ENCODE assay signal across 12 cellular contexts in the genomic region with DNA sequence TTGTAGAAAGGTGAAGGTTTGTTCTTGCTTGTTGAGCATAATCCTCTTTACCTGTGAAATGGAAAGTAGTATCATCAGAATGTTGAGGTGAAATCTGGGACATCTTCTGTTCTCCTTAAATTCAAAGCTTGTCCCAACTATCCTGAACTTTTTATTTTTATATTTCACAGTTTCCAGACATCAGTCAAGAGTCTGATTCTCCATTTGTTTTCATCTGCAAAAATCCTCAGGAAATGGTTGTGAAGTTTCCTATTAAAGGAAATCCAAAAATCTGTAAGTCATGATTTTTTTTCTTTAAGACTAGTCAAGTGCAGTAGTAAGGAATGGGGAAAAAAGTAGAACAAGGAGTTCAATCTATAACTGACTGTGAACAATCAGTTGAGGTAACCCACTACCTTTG. TPM values are rescaled to one million over a fixed set of nuclear protein-coding genes. Genes with fewer than 3 reads are reported as not detected.
A peak's percentile ranks its signal among the peaks of the same experiment; 100 is the strongest.
DNase-seq lines count a peak whose midpoint lies in the region; ATAC-seq, FAIRE-seq and TF ChIP-seq lines count a peak whose summit lies in the region.
"Had no signal": no experiment of that assay in that cellular context is flagged by ENCODE, and none has a peak within 500 bp of the region (broad histone marks: within the 10 kb centered on the region; RNA-seq: fewer than 3 reads in every experiment).

No MANE protein-coding gene starts in this region.

- peaks cover 60% of the 10 kb centered on the region for H3K4me1 Mint-ChIP-seq in CD4-positive, alpha-beta T cell (ENCODE audit: low read depth)
- peaks cover 43% of the 10 kb centered on the region for H3K4me1 Mint-ChIP-seq in activated T-helper 2 cell treated with anti-CD3 and anti-CD28 coated beads, Interferon-gamma antibody, Interleukin-2, Interleukin-4, amounts not matched to agents 10 μg/mL and 5 μg/mL and 100 μg/mL, durations not matched to agents 14 hours and 24 hours and 36 hours (ENCODE audit: low read depth)
- peaks cover 43% of the 10 kb centered on the region for H3K4me1 Mint-ChIP-seq in mesothelial cell of epicardium

- no peak for ATAC-seq in CD4-positive, alpha-beta T cell (ENCODE audit: poor library complexity)

- no peak for TF ChIP-seq CTCF in CD4-positive, alpha-beta T cell (IDR thresholded peaks at IDR 0.05)
- TF ChIP-seq CTCF in mesothelial cell of epicardium (IDR thresholded peaks at IDR 0.05; ENCODE audit: unreplicated experiment) (no peak), D721Med (IDR thresholded peaks at IDR 0.05; ENCODE audit: insufficient read depth, missing control alignments) (no peak)

- intact Hi-C loops in CD4-positive, alpha-beta T cell (cut with DNase I, micrococcal nuclease), result loop anchor here in 1 of 2 experiments (2.0 kb wide), 1 partner anchor 14 kb away; no protein-coding TSS in a partner anchor
- intact Hi-C loops in activated T-helper 2 cell treated with anti-CD3 and anti-CD28 coated beads, Interferon-gamma antibody, Interleukin-2, Interleukin-4, amounts not matched to agents 10 μg/mL and 5 μg/mL and 100 μg/mL, durations not matched to agents 14 hours and 24 hours and 36 hours (cut with micrococcal nuclease), result loop anchor here (1.0 to 5.0 kb wide), 5 partner anchors 15 to 198 kb away; partner anchors contain the start of gene TRIP4

- CTCF ChIA-PET in CD4-positive, alpha-beta T cell (lab: Charles Lee), result interaction anchor here (0.7 to 1.3 kb wide), 2 partner anchors 15 to 100 kb away, joined by 3 to 4 read pairs; no protein-coding TSS in a partner anchor

- DNase-seq in CD4-positive, alpha-beta T cell, result no peak
- no peak for DNase-seq in activated T-helper 2 cell treated with anti-CD3 and anti-CD28 coated beads, Interferon-gamma antibody, Interleukin-2, Interleukin-4, amounts not matched to agents 10 μg/mL and 5 μg/mL and 100 μg/mL, durations not matched to agents 14 hours and 24 hours and 36 hours (ENCODE audit: low spot score)
- DNase-seq in mesothelial cell of epicardium (ENCODE audit: low spot score in 2 of 2, unreplicated experiment in 2 of 2), result no peak
- no peak for DNase-seq in SKM-1 (lab: John Stamatoyannopoulos, UW; ENCODE audit: unreplicated experiment)
- DNase-seq in NCI-H1417 (lab: John Stamatoyannopoulos, UW), result no peak
- DNase-seq in D721Med (ENCODE audit: insufficient read length, low spot score), result no peak
- DNase-seq: activated effector memory CD4-positive, alpha-beta T cell treated with anti-CD3 and anti-CD28 coated beads, Interleukin-2, amount 50 U/mL, for 16 hours; central memory CD4-positive, alpha-beta T cell; glutamatergic neuron; NCI-H2227 treated with DMSO at 0.1 percent for 48 hours had no signal

- H3K27ac Mint-ChIP-seq in CD4-positive, alpha-beta T cell, result peak overlapping the region; percentile 77
- peak overlapping the region; percentile 97 for H3K27ac Mint-ChIP-seq in activated T-helper 2 cell treated with anti-CD3 and anti-CD28 coated beads, Interferon-gamma antibody, Interleukin-2, Interleukin-4, amounts not matched to agents 10 μg/mL and 5 μg/mL and 100 μg/mL, durations not matched to agents 14 hours and 24 hours and 36 hours
- H3K27ac Mint-ChIP-seq in mesothelial cell of epicardium, result peak overlapping the region; percentile 94

- no peaks in the 10 kb centered on the region for H3K9me3 Mint-ChIP-seq in CD4-positive, alpha-beta T cell
- H3K9me3 Mint-ChIP-seq in activated T-helper 2 cell treated with anti-CD3 and anti-CD28 coated beads, Interferon-gamma antibody, Interleukin-2, Interleukin-4, amounts not matched to agents 10 μg/mL and 5 μg/mL and 100 μg/mL, durations not matched to agents 14 hours and 24 hours and 36 hours, result no peaks in the 10 kb centered on the region
- H3K9me3 Mint-ChIP-seq in mesothelial cell of epicardium, result no peaks in the 10 kb centered on the region

- POLR2A ChIA-PET in CD4-positive, alpha-beta T cell (lab: Charles Lee), result interaction anchor here (0.6 to 1.4 kb wide), 4 partner anchors 15 to 123 kb away, joined by 3 to 5 read pairs (median 4); no protein-coding TSS in a partner anchor

- no peaks in the 10 kb centered on the region for H3K27me3 ChIP-seq in CD4-positive, alpha-beta T cell (ENCODE audit: control insufficient read depth, insufficient read depth, low read length)

- FAIRE-seq in D721Med (lab: Jason Lieb, UNC), result no peak

- no peak overlapping the region for H3K27ac ChIP-seq in CD4-positive, alpha-beta T cell (ENCODE audit: low read depth, low read length)
- H3K27ac ChIP-seq: C4-2B had no signal

- no peaks in the 10 kb centered on the region for H3K27me3 Mint-ChIP-seq in CD4-positive, alpha-beta T cell
- no peaks in the 10 kb centered on the region for H3K27me3 Mint-ChIP-seq in activated T-helper 2 cell treated with anti-CD3 and anti-CD28 coated beads, Interferon-gamma antibody, Interleukin-2, Interleukin-4, amounts not matched to agents 10 μg/mL and 5 μg/mL and 100 μg/mL, durations not matched to agents 14 hours and 24 hours and 36 hours (ENCODE audit: low read depth)
- no peaks in the 10 kb centered on the region for H3K27me3 Mint-ChIP-seq in mesothelial cell of epicardium (ENCODE audit: low read depth)

- peak overlapping the region; percentile 25; the same call in 1 of the 2 replicates for H3K4me3 ChIP-seq in GM08714 (ENCODE audit: low read length)

- peaks cover 45% of the 10 kb centered on the region for H3K36me3 Mint-ChIP-seq in CD4-positive, alpha-beta T cell (ENCODE audit: low read depth)
- peaks cover 35% of the 10 kb centered on the region for H3K36me3 Mint-ChIP-seq in activated T-helper 2 cell treated with anti-CD3 and anti-CD28 coated beads, Interferon-gamma antibody, Interleukin-2, Interleukin-4, amounts not matched to agents 10 μg/mL and 5 μg/mL and 100 μg/mL, durations not matched to agents 14 hours and 24 hours and 36 hours (ENCODE audit: low read depth)
- H3K36me3 Mint-ChIP-seq in mesothelial cell of epicardium, result peaks cover 10% of the 10 kb centered on the region

- no peaks in the 10 kb centered on the region for H3K9me3 ChIP-seq in CD4-positive, alpha-beta T cell (ENCODE audit: control insufficient read depth, low read length)

- no peak overlapping the region for H3K4me3 Mint-ChIP-seq in CD4-positive, alpha-beta T cell
- peak overlapping the region; percentile 77 for H3K4me3 Mint-ChIP-seq in activated T-helper 2 cell treated with anti-CD3 and anti-CD28 coated beads, Interferon-gamma antibody, Interleukin-2, Interleukin-4, amounts not matched to agents 10 μg/mL and 5 μg/mL and 100 μg/mL, durations not matched to agents 14 hours and 24 hours and 36 hours (ENCODE audit: low read depth)
- peak overlapping the region; percentile 40 for H3K4me3 Mint-ChIP-seq in mesothelial cell of epicardium

RNA-seq across cellular contexts. Expression of gene ZNF609, which starts 15.5 kb away (rescaled TPM):
- total RNA-seq in CD4-positive, alpha-beta T cell, result 10 to 100 TPM; 62.4 to 65.3 TPM
- total RNA-seq in activated T-helper 2 cell treated with anti-CD3 and anti-CD28 coated beads, Interferon-gamma antibody, Interleukin-2, Interleukin-4, amounts not matched to agents 10 μg/mL and 5 μg/mL and 100 μg/mL, durations not matched to agents 14 hours and 24 hours and 36 hours, result 50.9 and 60.2 TPM in 2 replicates
- total RNA-seq in mesothelial cell of epicardium, result 75.4 to 77.1 TPM (median 76.0 TPM) in 3 replicates

RNA-seq across cellular contexts. Expression of gene TRIP4, which starts 57.2 kb away (rescaled TPM):
- 10 to 100 TPM in 1 of 2 experiments, 1 to 10 TPM in 1; 9.6 to 10.7 TPM for total RNA-seq in CD4-positive, alpha-beta T cell
- 17.9 and 20.7 TPM in 2 replicates for total RNA-seq in activated T-helper 2 cell treated with anti-CD3 and anti-CD28 coated beads, Interferon-gamma antibody, Interleukin-2, Interleukin-4, amounts not matched to agents 10 μg/mL and 5 μg/mL and 100 μg/mL, durations not matched to agents 14 hours and 24 hours and 36 hours
- 22.0 to 22.7 TPM (median 22.6 TPM) in 3 replicates for total RNA-seq in mesothelial cell of epicardium
